In the genomic region with DNA sequence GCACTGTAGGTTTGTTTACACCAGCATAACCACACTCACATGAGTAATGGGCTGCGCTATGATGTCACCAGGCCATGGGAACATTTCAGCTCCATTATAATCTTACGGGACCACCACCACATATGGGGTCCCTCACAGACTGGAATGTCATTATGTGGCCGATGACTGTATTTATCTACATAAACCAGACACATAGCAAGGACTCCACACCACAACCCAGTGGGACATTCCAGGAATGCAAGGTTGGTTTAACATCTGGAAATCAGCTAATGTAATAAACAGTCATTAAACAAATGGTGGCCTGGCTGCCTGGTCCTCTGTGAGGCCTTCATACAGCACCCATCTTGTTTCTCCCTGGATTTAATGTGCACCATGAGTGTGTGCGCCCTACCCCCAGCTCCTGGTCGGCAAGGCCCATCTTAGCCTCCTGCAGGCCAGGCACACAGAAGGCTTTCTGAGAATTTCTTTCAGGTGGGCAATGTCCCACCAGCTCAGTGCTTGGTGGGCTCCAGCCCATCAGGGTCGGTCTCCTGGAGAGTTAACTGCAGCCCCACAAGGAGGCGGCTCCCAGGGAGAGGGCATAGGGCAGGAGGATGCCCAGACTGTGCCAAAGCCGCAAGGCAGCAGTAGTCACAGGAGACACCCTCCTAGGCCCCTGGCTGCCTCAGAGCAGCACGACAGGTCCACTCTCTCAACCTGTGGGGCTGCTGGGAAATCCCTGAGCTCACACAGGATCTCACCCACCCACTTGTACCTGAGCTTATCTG, we compare ENCODE assay signal across 24 cellular contexts. TPM values are rescaled to one million over a fixed set of nuclear protein-coding genes. Genes with fewer than 3 reads are reported as not detected.
DNase-seq lines count a peak whose midpoint lies in the region; ATAC-seq, FAIRE-seq and TF ChIP-seq lines count a peak whose summit lies in the region.
"Had no signal": no experiment of that assay in that cellular context is flagged by ENCODE, and none has a peak within 500 bp of the region (broad histone marks: within the 10 kb centered on the region; RNA-seq: fewer than 3 reads in every experiment).

No MANE protein-coding gene starts in this region.

- peaks cover 7 to 52% (median 24%) of the 10 kb centered on the region in 3 experiments; a peak in 6 of 7 replicates for H3K36me3 Mint-ChIP-seq in H9 (ENCODE audit: insufficient read depth in 1 of 3, low read depth in 3 of 3)

- H2BK120ac ChIP-seq in H9 (ENCODE audit: low read depth, low read length, poor library complexity, severe bottlenecking) = no peak overlapping the region

- no peaks in the 10 kb centered on the region for H3K23me2 ChIP-seq in H9 (ENCODE audit: insufficient read length, low read depth, low read length, poor library complexity, severe bottlenecking)

- H3K4me3 ChIP-seq in BLaER1 = 0 out of 2 replicates have a peak overlapping the region, but pooled peaks have one; percentile 18
- no peak overlapping the region for H3K4me3 ChIP-seq in bronchial epithelial cell (ENCODE audit: low read depth, low read length)
- H3K4me3 ChIP-seq: gastroesophageal sphincter, stomach had no signal

- ATAC-seq in HG02981 (IDR thresholded peaks at IDR 0.05; ENCODE audit: unreplicated experiment) (no peak), HG03159 (IDR thresholded peaks at IDR 0.05; ENCODE audit: unreplicated experiment) (no peak)
- ATAC-seq: gastroesophageal sphincter, left colon had no signal

- H3K4me1 Mint-ChIP-seq in H9 = no peaks in the 10 kb centered on the region
- H3K4me1 Mint-ChIP-seq: central memory CD8-positive, alpha-beta T cell had no signal

- peaks cover 21% of the 10 kb centered on the region for H3K4me1 ChIP-seq in BLaER1
- H3K4me1 ChIP-seq in H9 (ENCODE audit: insufficient read depth, low read length) = no peaks in the 10 kb centered on the region
- H3K4me1 ChIP-seq: stomach had no signal

- H3K14ac ChIP-seq in H9 (ENCODE audit: insufficient read depth, low read length) = no peak overlapping the region

- TF ChIP-seq CTCF in H9 (conservative IDR thresholded peaks at IDR 0.05) (no peak), bronchial epithelial cell (IDR thresholded peaks at IDR 0.05; ENCODE audit: insufficient read depth, low read length, severe bottlenecking) (no peak)

- H2BK15ac ChIP-seq in H9 (ENCODE audit: low read depth, low read length) = no peak overlapping the region

- H3K79me2 ChIP-seq in H9 (ENCODE audit: insufficient read depth, low read length) = no peaks in the 10 kb centered on the region

- H3K27ac ChIP-seq in BLaER1 = no peak overlapping the region
- H3K27ac ChIP-seq in H9 (ENCODE audit: insufficient read length, low read depth, low read length) = no peak overlapping the region
- H3K27ac ChIP-seq: gastroesophageal sphincter, RWPE1, stomach had no signal

- no peak overlapping the region for H3K4me3 Mint-ChIP-seq in H9
- H3K4me3 Mint-ChIP-seq: central memory CD8-positive, alpha-beta T cell; nephron progenitor cell had no signal

- H2BK20ac ChIP-seq in H9 (ENCODE audit: low read depth, low read length, poor library complexity, severe bottlenecking) = no peak overlapping the region

- FAIRE-seq in bronchial epithelial cell (lab: Jason Lieb, UNC) = peak; percentile 73
- FAIRE-seq: small intestine had no signal

- no peak overlapping the region for H4K5ac ChIP-seq in H9 (ENCODE audit: insufficient read length, low read depth, low read length)

- H3K27me3 ChIP-seq in BLaER1 = no peaks in the 10 kb centered on the region
- no peaks in the 10 kb centered on the region for H3K27me3 ChIP-seq in H9 (ENCODE audit: insufficient read depth, low read length)
- no peaks in the 10 kb centered on the region for H3K27me3 ChIP-seq in bronchial epithelial cell (ENCODE audit: control insufficient read depth, insufficient read depth, low read length)
- H3K27me3 ChIP-seq: gastroesophageal sphincter, stomach had no signal

- H3K9me3 Mint-ChIP-seq in H9 = no peaks in the 10 kb centered on the region
- H3K9me3 Mint-ChIP-seq: central memory CD8-positive, alpha-beta T cell; nephron progenitor cell had no signal

- H3K23ac ChIP-seq in H9 (ENCODE audit: insufficient read length, low read depth, low read length) = no peak overlapping the region

- H3K18ac ChIP-seq in H9 (ENCODE audit: insufficient read length, low read depth, low read length) = no peak overlapping the region

- no peak overlapping the region for H3K4ac ChIP-seq in H9 (ENCODE audit: low read depth, low read length)

- H3K27me3 Mint-ChIP-seq in H9 (ENCODE audit: low read depth) = no peaks in the 10 kb centered on the region
- H3K27me3 Mint-ChIP-seq: central memory CD8-positive, alpha-beta T cell; progenitor cell of endocrine pancreas had no signal

- H3K36me3 ChIP-seq in BLaER1 = peaks cover 90% of the 10 kb centered on the region
- peaks cover 36% of the 10 kb centered on the region for H3K36me3 ChIP-seq in bronchial epithelial cell (ENCODE audit: control insufficient read depth, insufficient read depth, low read length)

- H4K91ac ChIP-seq in H9 (ENCODE audit: insufficient read length, low read depth, low read length) = no peak overlapping the region

- H3K9me3 ChIP-seq in BLaER1 (peaks cover 15% of the 10 kb centered on the region), H9 (ENCODE audit: control insufficient read depth, low read depth, low read length) (no peaks in the 10 kb centered on the region)

- H3K4me2 ChIP-seq in BLaER1 (no peak overlapping the region), H9 (ENCODE audit: insufficient read depth, insufficient read length, low read length) (no peak overlapping the region)

- H2AK5ac ChIP-seq in H9 (ENCODE audit: insufficient read length, low read length) = no peak overlapping the region

- no peak overlapping the region for H2BK12ac ChIP-seq in H9 (ENCODE audit: insufficient read length, low read depth, low read length)

- DNase-seq in H9 (peak; percentile 8), bronchial epithelial cell (ENCODE audit: low read depth) (no peak), mesenteric fat pad (ENCODE audit: low spot score) (peak; percentile 74), occipital lobe (lab: John Stamatoyannopoulos, UW) (no peak)
- DNase-seq: activated CD4-positive, alpha-beta T cell treated with anti-CD3 and anti-CD28 coated beads for 48 hours; AML-193; erythroblast; midbrain; NCI-H1436 treated with DMSO at 0.1 percent for 48 hours; NCI-H526; nephron progenitor cell; small intestine; stimulated activated CD4-positive, alpha-beta T cell treated with anti-CD3 and anti-CD28 coated beads, Interleukin-4, amount 100 ng/mL, for 24 hours; stomach; trophoblast cell had no signal

- no peak overlapping the region for H4K8ac ChIP-seq in H9 (replicated peaks; ENCODE audit: insufficient read length, low read depth, low read length)

- no peak overlapping the region for H2BK5ac ChIP-seq in H9 (ENCODE audit: insufficient read length, low read length)

- H2AFZ ChIP-seq in H9 (ENCODE audit: low read length) = no peak overlapping the region

- H4K20me1 ChIP-seq in BLaER1 (no peaks in the 10 kb centered on the region), H9 (ENCODE audit: control insufficient read depth, insufficient read depth, insufficient read length) (no peaks in the 10 kb centered on the region)

- H3K79me1 ChIP-seq in H9 (ENCODE audit: insufficient read depth, low read depth, low read length, poor library complexity, severe bottlenecking) = no peaks in the 10 kb centered on the region

- WGBS in H9 (ENCODE audit: extremely low coverage, insufficient read length, low lambda C conversion rate) = no CpG with 5 or more reads among the region's 9 CpGs

- no peak overlapping the region for H3K9ac ChIP-seq in BLaER1
- no peak overlapping the region for H3K9ac ChIP-seq in H9 (ENCODE audit: extremely low read depth, insufficient read length, low read length)

- H3T11ph ChIP-seq in H9 (ENCODE audit: low read length) = no peak overlapping the region

- H3K27ac Mint-ChIP-seq in H9 = no peak overlapping the region
- H3K27ac Mint-ChIP-seq: activated T-helper 2 cell treated with anti-CD3 and anti-CD28 coated beads, Interferon-gamma antibody, Interleukin-2, Interleukin-4, amounts not matched to agents 10 μg/mL and 5 μg/mL and 100 μg/mL, durations not matched to agents 14 hours and 24 hours and 36 hours; nephron progenitor cell; progenitor cell of endocrine pancreas had no signal

- no peak overlapping the region for H3K56ac ChIP-seq in H9 (ENCODE audit: insufficient read length, low read depth, low read length)

RNA-seq across cellular contexts. Expression of gene SARDH, which starts 35.9 kb away (rescaled TPM):
- total RNA-seq in H9 (2021) = 5.3 TPM in 2 replicates
- total RNA-seq in bronchial epithelial cell = under 0.01 and 0.26 TPM in 2 replicates
- 0.87 TPM for total RNA-seq in mesenteric fat pad
- 2.5 TPM for total RNA-seq in occipital lobe

Comparison
In these comparisons a context has a peak if more than half of its experiments do, and no peak if none do; other contexts are left out.
1. DNase-seq: peak in H9 (single experiment) and mesenteric fat pad (single experiment); none in bronchial epithelial cell (single experiment) and occipital lobe (single experiment).